Comparison of ENCODE assay signal across 25 cellular contexts in the genomic region with DNA sequence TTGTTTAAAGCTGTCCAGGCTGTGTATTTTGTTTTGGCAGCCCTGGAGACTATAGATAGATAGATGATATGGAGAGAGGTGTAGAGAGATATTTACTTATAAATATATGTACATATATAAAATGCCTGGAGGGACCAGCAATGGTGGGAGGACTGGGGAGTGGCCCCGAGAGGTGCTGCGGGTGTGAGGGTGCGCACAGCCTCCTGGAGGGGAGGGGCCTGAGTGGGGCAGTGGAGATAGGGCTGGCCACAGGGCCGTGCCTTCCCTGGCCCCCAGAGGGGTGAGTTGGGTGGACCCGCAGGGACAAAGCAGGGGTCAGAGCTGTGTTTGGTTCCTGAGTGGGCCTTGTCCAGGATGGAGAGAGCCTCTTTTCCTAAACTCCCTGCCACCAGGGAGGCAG.
"Had no signal": no experiment of that assay in that cellular context is flagged by ENCODE, and none has a peak within 500 bp of the region (broad histone marks: within the 10 kb centered on the region; RNA-seq: fewer than 3 reads in every experiment).

No MANE protein-coding gene starts in this region.

- H3K27ac ChIP-seq: lower lobe of right lung, ovary, right lobe of liver, suprapubic skin, vagina had no signal

- ATAC-seq: gastroesophageal sphincter; heart left ventricle; left cardiac atrium; left ventricle myocardium superior; lower lobe of right lung; naive thymus-derived CD8-positive, alpha-beta T cell; right lobe of liver had no signal

- H3K4me2 ChIP-seq: smooth muscle cell had no signal

- H3K4me3 ChIP-seq: coronary artery, gastroesophageal sphincter, heart left ventricle, lower lobe of right lung, ovary, right lobe of liver, smooth muscle cell, suprapubic skin, vagina had no signal

- H3K9me3 ChIP-seq: gastroesophageal sphincter, heart left ventricle, lower lobe of right lung, ovary, right lobe of liver, suprapubic skin, vagina had no signal

- DNase-seq: effector memory CD8-positive, alpha-beta T cell; heart left ventricle; hippocampal formation; left cardiac atrium; left ventricle myocardium superior; lower lobe of right lung; naive thymus-derived CD8-positive, alpha-beta T cell; nephron progenitor cell; occipital lobe; ovary; posterior cingulate gyrus; retina; right lobe of liver; stimulated activated CD4-positive, alpha-beta T cell treated with anti-CD3 and anti-CD28 coated beads, Interleukin-12 subunit alpha, Interleukin-12 subunit beta, amount 100 ng/mL, for 4 hours; stimulated activated CD4-positive, alpha-beta T cell treated with anti-CD3 and anti-CD28 coated beads, Interleukin-1b, Interleukin-23, amount 100 ng/mL, for 48 hours; stimulated activated CD4-positive, alpha-beta T cell treated with anti-CD3 and anti-CD28 coated beads, Interleukin-4, amount 100 ng/mL, for 1 hour; stimulated activated CD8-positive, alpha-beta memory T cell treated with anti-CD3 and anti-CD28 coated beads, Interleukin-4, amount 100 ng/mL, for 48 hours; stimulated activated naive CD4-positive, alpha-beta T cell; stimulated activated naive CD8-positive, alpha-beta T cell treated with anti-CD3 and anti-CD28 coated beads, Interleukin-15, amount 100 ng/mL, for 72 hours had no signal

- H3K27me3 ChIP-seq: gastroesophageal sphincter, heart left ventricle, ovary, right lobe of liver, suprapubic skin, vagina had no signal

- H3K36me3 ChIP-seq: gastroesophageal sphincter, heart left ventricle, lower lobe of right lung, ovary, right lobe of liver, suprapubic skin, vagina had no signal

- FAIRE-seq: islet of Langerhans had no signal
